Comparison of ENCODE assay signal across 12 cellular contexts in genomic region chr20:44494681-44495080, GRCh38. TPM values are rescaled to one million over a fixed set of nuclear protein-coding genes. Genes with fewer than 3 reads are reported as not detected.
A peak's percentile ranks its signal among the peaks of the same experiment; 100 is the strongest.
DNase-seq lines count a peak whose midpoint lies in the region; ATAC-seq and TF ChIP-seq lines count a peak whose summit lies in the region.
"Had no signal": no experiment of that assay in that cellular context is flagged by ENCODE, and none has a peak within 500 bp of the region (broad histone marks: within the 10 kb centered on the region; RNA-seq: fewer than 3 reads in every experiment).

No MANE protein-coding gene starts in this region.

- H4K20me1 ChIP-seq in smooth muscle cell (ENCODE audit: low read depth) = no peaks in the 10 kb centered on the region

- TF ChIP-seq CTCF in HFFc6 (IDR thresholded peaks at IDR 0.05) (no peak), glutamatergic neuron (IDR thresholded peaks at IDR 0.05; ENCODE audit: partially characterized antibody, unreplicated experiment) (no peak), smooth muscle cell (IDR thresholded peaks at IDR 0.05; ENCODE audit: borderline replicate concordance, insufficient read depth, poor library complexity, severe bottlenecking) (no peak)

- H3K27ac Mint-ChIP-seq in HFFc6 (peak overlapping the region; percentile 100), glutamatergic neuron (ENCODE audit: unreplicated experiment) (peak overlapping the region; percentile 34)
- peak overlapping the region; percentile 84 for H3K27ac Mint-ChIP-seq in activated naive CD8-positive, alpha-beta T cell treated with anti-CD3 and anti-CD28 coated beads for 36 hours
- H3K27ac Mint-ChIP-seq: activated CD4-positive, alpha-beta T cell treated with anti-CD3 and anti-CD28 coated beads, Interleukin-2, amount 10 ng/mL, durations not matched to agents 7 days and 5 days had no signal

- ATAC-seq in HG03520 (IDR thresholded peaks at IDR 0.05; ENCODE audit: unreplicated experiment) (no peak), GM19455 (IDR thresholded peaks at IDR 0.05; ENCODE audit: unreplicated experiment) (no peak)

- H3K79me2 ChIP-seq in smooth muscle cell (ENCODE audit: low read depth) = no peaks in the 10 kb centered on the region

- H3K4me1 Mint-ChIP-seq in HFFc6 (ENCODE audit: low read depth) = peaks cover 90% of the 10 kb centered on the region
- peaks cover 32% of the 10 kb centered on the region for H3K4me1 Mint-ChIP-seq in activated naive CD8-positive, alpha-beta T cell treated with anti-CD3 and anti-CD28 coated beads for 36 hours
- H3K4me1 Mint-ChIP-seq in glutamatergic neuron (ENCODE audit: low read depth, unreplicated experiment) = no peaks in the 10 kb centered on the region

- H3K4me1 ChIP-seq in smooth muscle cell (ENCODE audit: low read depth) = peaks cover 4% of the 10 kb centered on the region

- H3K4me2 ChIP-seq in smooth muscle cell = no peak overlapping the region

- DNase-seq in HFFc6 = no peak
- no peak for DNase-seq in activated naive CD8-positive, alpha-beta T cell treated with anti-CD3 and anti-CD28 coated beads for 36 hours
- no peak for DNase-seq in glutamatergic neuron
- no peak for DNase-seq in smooth muscle cell (lab: John Stamatoyannopoulos, UW; ENCODE audit: unreplicated experiment)
- DNase-seq in SKM-1 (lab: John Stamatoyannopoulos, UW; ENCODE audit: unreplicated experiment) = no peak
- no peak for DNase-seq in islet precursor cell
- DNase-seq: activated CD4-positive, alpha-beta T cell treated with anti-CD3 and anti-CD28 coated beads, Interleukin-2, amount 10 ng/mL, durations not matched to agents 7 days and 5 days; COR-L47; ovary had no signal

- H3K27me3 Mint-ChIP-seq in HFFc6 (ENCODE audit: insufficient read depth) = no peaks in the 10 kb centered on the region; the same call in none of the 2 replicates
- H3K27me3 Mint-ChIP-seq in activated naive CD8-positive, alpha-beta T cell treated with anti-CD3 and anti-CD28 coated beads for 36 hours = no peaks in the 10 kb centered on the region
- H3K27me3 Mint-ChIP-seq in glutamatergic neuron (ENCODE audit: unreplicated experiment) = no peaks in the 10 kb centered on the region
- H3K27me3 Mint-ChIP-seq: activated CD4-positive, alpha-beta T cell treated with anti-CD3 and anti-CD28 coated beads, Interleukin-2, amount 10 ng/mL, durations not matched to agents 7 days and 5 days; brain had no signal

- 97% methylated on average over 3 of the region's 3 CpGs for WGBS in smooth muscle cell (ENCODE audit: low lambda C conversion rate)

- H3K27ac ChIP-seq in smooth muscle cell (ENCODE audit: low read depth) = peak overlapping the region; percentile 98
- H3K27ac ChIP-seq: ovary had no signal

- no peaks in the 10 kb centered on the region for H3K36me3 ChIP-seq in smooth muscle cell (ENCODE audit: low read depth)
- H3K36me3 ChIP-seq: ovary had no signal

- peaks cover 72% of the 10 kb centered on the region for H3K36me3 Mint-ChIP-seq in HFFc6 (ENCODE audit: low read depth)
- H3K36me3 Mint-ChIP-seq in activated naive CD8-positive, alpha-beta T cell treated with anti-CD3 and anti-CD28 coated beads for 36 hours = peaks cover 53% of the 10 kb centered on the region
- no peaks in the 10 kb centered on the region for H3K36me3 Mint-ChIP-seq in glutamatergic neuron (ENCODE audit: unreplicated experiment)

- no peaks in the 10 kb centered on the region for H3K9me3 Mint-ChIP-seq in HFFc6
- no peaks in the 10 kb centered on the region for H3K9me3 Mint-ChIP-seq in activated naive CD8-positive, alpha-beta T cell treated with anti-CD3 and anti-CD28 coated beads for 36 hours
- peaks cover 3% of the 10 kb centered on the region for H3K9me3 Mint-ChIP-seq in glutamatergic neuron (ENCODE audit: unreplicated experiment)
- H3K9me3 Mint-ChIP-seq: activated CD4-positive, alpha-beta T cell treated with anti-CD3 and anti-CD28 coated beads, Interleukin-2, amount 10 ng/mL, durations not matched to agents 7 days and 5 days; brain had no signal

- H2AFZ ChIP-seq in smooth muscle cell (ENCODE audit: low read depth) = no peak overlapping the region

- H3K4me3 Mint-ChIP-seq in HFFc6 = peak overlapping the region; percentile 81
- H3K4me3 Mint-ChIP-seq in activated naive CD8-positive, alpha-beta T cell treated with anti-CD3 and anti-CD28 coated beads for 36 hours = no peak overlapping the region
- no peak overlapping the region for H3K4me3 Mint-ChIP-seq in glutamatergic neuron (ENCODE audit: unreplicated experiment)
- H3K4me3 Mint-ChIP-seq: activated CD4-positive, alpha-beta T cell treated with anti-CD3 and anti-CD28 coated beads, Interleukin-2, amount 10 ng/mL, durations not matched to agents 7 days and 5 days; brain had no signal

- peak overlapping the region; percentile 90 for H3K9ac ChIP-seq in smooth muscle cell (ENCODE audit: low read depth)

- H3F3A ChIP-seq in smooth muscle cell (ENCODE audit: low read depth) = no peaks in the 10 kb centered on the region

- H3K9me3 ChIP-seq in smooth muscle cell (replicated peaks; ENCODE audit: low read depth) = no peaks in the 10 kb centered on the region
- H3K9me3 ChIP-seq: ovary had no signal

- H3K4me3 ChIP-seq in smooth muscle cell = no peak overlapping the region
- H3K4me3 ChIP-seq: ovary had no signal

- no peaks in the 10 kb centered on the region for H3K27me3 ChIP-seq in smooth muscle cell (ENCODE audit: low read depth)
- H3K27me3 ChIP-seq: ovary had no signal

RNA-seq across cellular contexts. Expression of gene TTPAL, which starts 19.0 kb away (rescaled TPM):
- 10 to 100 TPM; 28.7 to 38.7 (median 35.2) TPM for total RNA-seq in HFFc6 (2021; fragmentation: NEBNext Ultra II Directional; extraction: Animal tissue kit (Norgen Biotek cat#: 25700))
- total RNA-seq in activated naive CD8-positive, alpha-beta T cell treated with anti-CD3 and anti-CD28 coated beads for 36 hours = 10 to 100 TPM; 30.1 to 31.4 TPM
- total RNA-seq in glutamatergic neuron (ENCODE audit: unreplicated experiment) = 18.9 TPM
- 5.6 and 9.2 TPM in 2 replicates for total RNA-seq in smooth muscle cell
- polyA plus RNA-seq in smooth muscle cell = 5.8 and 10.9 TPM in 2 replicates

RNA-seq across cellular contexts. Expression of gene SERINC3, which starts 27.2 kb away (rescaled TPM):
- total RNA-seq in HFFc6 (2021; fragmentation: NEBNext Ultra II Directional; extraction: Animal tissue kit (Norgen Biotek cat#: 25700)) = 100 to 1,000 TPM; 161 to 219 (median 188) TPM
- 10 to 100 TPM; 38.8 to 43.6 TPM for total RNA-seq in activated naive CD8-positive, alpha-beta T cell treated with anti-CD3 and anti-CD28 coated beads for 36 hours
- total RNA-seq in glutamatergic neuron (ENCODE audit: unreplicated experiment) (125 TPM), smooth muscle cell (84.9 and 96.0 TPM in 2 replicates)
- 99.5 and 106 TPM in 2 replicates for polyA plus RNA-seq in smooth muscle cell

Comparison
In these comparisons a context has a peak if more than half of its experiments do, and no peak if none do; other contexts are left out.
1. H3K27ac Mint-ChIP-seq: peak in every context shown above with its lines; median percentile 100 in HFFc6; 84 in activated naive CD8-positive, alpha-beta T cell treated with anti-CD3 and anti-CD28 coated beads for 36 hours; 34 in glutamatergic neuron.